Comparison of ENCODE assay signal across 9 cellular contexts in the genomic region with DNA sequence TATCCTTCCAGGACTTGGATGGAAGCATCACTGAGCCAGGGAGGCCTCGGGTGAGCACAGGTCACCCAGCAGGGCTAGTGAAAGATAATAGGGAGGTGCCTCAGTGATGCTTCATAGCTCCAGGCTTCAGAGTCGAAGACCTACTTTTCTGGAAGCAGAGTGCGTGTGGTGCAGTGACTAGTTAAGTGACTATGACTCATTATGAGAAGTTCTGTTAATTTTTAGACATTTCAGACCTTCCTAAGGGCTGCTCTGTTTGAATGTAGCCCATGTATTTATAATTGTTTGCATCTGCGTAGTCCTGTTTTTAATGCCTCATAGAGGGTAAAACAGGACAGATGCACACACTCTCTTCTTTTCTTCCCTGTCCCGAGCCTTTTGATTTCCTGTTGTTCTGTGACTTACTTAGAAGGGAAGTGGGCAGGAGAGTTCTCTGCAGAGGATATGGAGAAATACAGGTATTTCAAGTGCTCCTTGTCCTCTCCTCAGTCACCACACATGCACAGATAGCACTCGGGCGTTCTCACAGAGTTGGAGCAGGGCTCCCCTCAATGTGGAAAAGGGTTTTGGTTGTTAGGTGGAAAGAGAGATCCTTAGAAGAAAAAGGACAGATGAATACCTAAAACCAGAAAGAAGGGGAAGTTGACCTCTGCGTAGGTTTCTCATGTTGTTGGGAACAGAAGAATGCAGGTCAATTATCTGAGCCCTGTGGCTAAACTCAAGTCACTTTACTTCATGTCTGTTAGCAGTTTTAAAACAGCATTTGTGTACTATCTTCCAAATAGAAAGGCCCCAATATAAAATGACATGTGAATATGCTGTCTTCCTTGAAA. TPM values are rescaled to one million over a fixed set of nuclear protein-coding genes. Genes with fewer than 3 reads are reported as not detected.
DNase-seq lines count a peak whose midpoint lies in the region; ATAC-seq lines count a peak whose summit lies in the region.
"Had no signal": no experiment of that assay in that cellular context is flagged by ENCODE, and none has a peak within 500 bp of the region (broad histone marks: within the 10 kb centered on the region; RNA-seq: fewer than 3 reads in every experiment).

No MANE protein-coding gene starts in this region.

- peak overlapping the region; percentile 68 to 82 for H3K27ac Mint-ChIP-seq in effector memory CD8-positive, alpha-beta T cell

- H3K4me3 ChIP-seq in aorta (ENCODE audit: low read length in 2 of 2), result no peak overlapping the region

- H3K9me3 ChIP-seq in aorta (ENCODE audit: control insufficient read depth, low read length), result no peaks in the 10 kb centered on the region

- H3K4me1 ChIP-seq in aorta (ENCODE audit: control insufficient read depth in 1 of 2, insufficient read depth in 2 of 2, low read length in 2 of 2), result no peaks in the 10 kb centered on the region

- WGBS in aorta, 2 donors, result 84% methylated on average over 8 of the region's 8 CpGs

- no peaks in the 10 kb centered on the region for H3K27me3 ChIP-seq in aorta (ENCODE audit: control insufficient read depth in 1 of 2, insufficient read depth in 2 of 2, low read length in 1 of 2)

- peaks cover 14 to 16% of the 10 kb centered on the region in 2 donors for H3K4me1 Mint-ChIP-seq in effector memory CD8-positive, alpha-beta T cell (ENCODE audit: low read depth in 2 of 2)

- intact Hi-C loops in aorta (cut with DNase I), result no loop called here

- H3K27me3 Mint-ChIP-seq in effector memory CD8-positive, alpha-beta T cell, result no peaks in the 10 kb centered on the region

- H3K27ac ChIP-seq in aorta (ENCODE audit: low read depth in 1 of 2, low read length in 2 of 2), result no peak overlapping the region
- H3K27ac ChIP-seq: 22Rv1 had no signal

- peaks cover 37% of the 10 kb centered on the region for H3K36me3 Mint-ChIP-seq in effector memory CD8-positive, alpha-beta T cell (ENCODE audit: insufficient read depth)

- no peaks in the 10 kb centered on the region for H3K9me3 Mint-ChIP-seq in effector memory CD8-positive, alpha-beta T cell

- H3K36me3 ChIP-seq in aorta (ENCODE audit: control insufficient read depth in 1 of 2, insufficient read depth in 2 of 2, low read length in 1 of 2), result peaks cover 0 to 4% of the 10 kb centered on the region in 2 donors

- H3K4me3 Mint-ChIP-seq in effector memory CD8-positive, alpha-beta T cell, result no peak overlapping the region

- peak; percentile 15 for DNase-seq in DMS53 (lab: John Stamatoyannopoulos, UW)
- DNase-seq in DMS53 treated with DMSO at 0.1 percent for 48 hours (lab: John Stamatoyannopoulos, UW; ENCODE audit: unreplicated experiment), result no peak
- DNase-seq in NOMO-1 treated with dmso at 0.1 percent for 144 hours (lab: John Stamatoyannopoulos, UW; ENCODE audit: unreplicated experiment), result peak; percentile 31
- no peak for DNase-seq in effector memory CD8-positive, alpha-beta T cell
- DNase-seq in stimulated activated CD4-positive, alpha-beta T cell treated with anti-CD3 and anti-CD28 coated beads, Interleukin-15, amount 100 ng/mL, for 24 hours, result peak; percentile 49
- no peak for DNase-seq in NCI-H1417 (lab: John Stamatoyannopoulos, UW)
- DNase-seq in aorta, result no peak

- ATAC-seq in HG02610 (IDR thresholded peaks at IDR 0.05; ENCODE audit: unreplicated experiment) (peak; percentile 98), aorta (ENCODE audit: low FRiP score) (no peak)
- no peak for ATAC-seq in effector memory CD8-positive, alpha-beta T cell (replicated peaks)

RNA-seq across cellular contexts. Expression of a gene that starts 34.7 kb away (rescaled TPM):
- total RNA-seq in aorta, result 10 to 100 TPM; 43.3 to 55.0 TPM
- 10 to 100 TPM; 45.2 to 80.3 TPM for polyA plus RNA-seq in aorta

RNA-seq across cellular contexts. Expression of a gene that starts 58.5 kb away (rescaled TPM):
- 10 to 100 TPM; 19.3 to 21.9 TPM for total RNA-seq in aorta
- under 1 TPM; 0.43 to 0.50 TPM for polyA plus RNA-seq in aorta

Comparison
In these comparisons a context has a peak if more than half of its experiments do, and no peak if none do; other contexts are left out.
1. DNase-seq: peak in DMS53 (single experiment), NOMO-1 treated with dmso at 0.1 percent for 144 hours (single experiment) and stimulated activated CD4-positive, alpha-beta T cell treated with anti-CD3 and anti-CD28 coated beads, Interleukin-15, amount 100 ng/mL, for 24 hours (single experiment); none in DMS53 treated with DMSO at 0.1 percent for 48 hours (single experiment), effector memory CD8-positive, alpha-beta T cell (0 of 3), NCI-H1417 (0 of 3) and aorta (0 of 2).